Comparison of ENCODE assay signal across 1 cellular context in genomic region chr5:119532637-119533036, GRCh38.
TF ChIP-seq lines count a peak whose summit lies in the region.

No MANE protein-coding gene starts in this region.

TF ChIP-seq in K562, 482 proteins besides CTCF, POLR2A, EP300 and RAD21 (continued from another document):
- TF ChIP-seq BCLAF1 (IDR thresholded peaks at IDR 0.05; ENCODE audit: borderline replicate concordance in 1 of 2, control insufficient read depth in 1 of 2, low read depth in 2 of 2, low read length in 1 of 2) (no peak), CHAMP1 (IDR thresholded peaks at IDR 0.05) (0 out of 2 replicates have a peak, but pooled peaks have one; percentile 55), HDAC3 (IDR thresholded peaks at IDR 0.05; ENCODE audit: borderline replicate concordance, partially characterized antibody) (peak; percentile 47), NBN (IDR thresholded peaks at IDR 0.05; ENCODE audit: low read depth) (peak; percentile 22; the same call in 1 of the 2 replicates), MEIS2 (IDR thresholded peaks at IDR 0.05; ENCODE audit: partially characterized antibody) (peak; percentile 76), RFX1 (IDR thresholded peaks at IDR 0.05) (no peak; the same call in 1 of the 2 replicates), KHSRP (IDR thresholded peaks at IDR 0.05) (no peak), ZNF384 (IDR thresholded peaks at IDR 0.05; ENCODE audit: low read depth, low read length) (peak; percentile 73), CEBPB (tag; IDR thresholded peaks at IDR 0.05) (no peak), KDM1A (IDR thresholded peaks at IDR 0.05) (peak; percentile 60 to 63), ZBTB33 (CRISPR knock-in tag; IDR thresholded peaks at IDR 0.05) (no peak), TEAD4 (IDR thresholded peaks at IDR 0.05; ENCODE audit: low read length) (peak; percentile 74), TEAD4 (CRISPR knock-in tag; IDR thresholded peaks at IDR 0.05; ENCODE audit: borderline replicate concordance) (no peak), PBX2 (CRISPR knock-in tag; IDR thresholded peaks at IDR 0.05; ENCODE audit: low read depth) (no peak), PBX2 (tag; conservative IDR thresholded peaks at IDR 0.05; ENCODE audit: low read depth) (peak; percentile 47; the same call in 1 of the 2 replicates), VEZF1 (CRISPR knock-in tag; IDR thresholded peaks at IDR 0.05) (no peak), BRCA1 (IDR thresholded peaks at IDR 0.05) (no peak), BRCA1 (CRISPR knock-in tag; IDR thresholded peaks at IDR 0.05) (no peak), NR2C1 (IDR thresholded peaks at IDR 0.05) (no peak), NR2C1 (tag; IDR thresholded peaks at IDR 0.05) (no peak), CREB1 (IDR thresholded peaks at IDR 0.05) (peak; percentile 11; the same call in 1 of the 2 replicates), CREB1 (CRISPR knock-in tag; IDR thresholded peaks at IDR 0.05) (no peak), ZNF140 (CRISPR knock-in tag; IDR thresholded peaks at IDR 0.05) (no peak), NFIC (IDR thresholded peaks at IDR 0.05) (peak; percentile 22; the same call in 1 of the 2 replicates), EGR1 (conservative IDR thresholded peaks at IDR 0.05) (no peak), SMARCA4 (IDR thresholded peaks at IDR 0.05) (peak; percentile 83), ARID1B (IDR thresholded peaks at IDR 0.05) (peak; percentile 89), MEF2D (tag; conservative IDR thresholded peaks at IDR 0.05; ENCODE audit: low read depth) (peak; percentile 86), GTF2A2 (tag; IDR thresholded peaks at IDR 0.05) (no peak), TBL1XR1 (IDR thresholded peaks at IDR 0.05; ENCODE audit: low read length in 2 of 2) (peak in 1 of 2 experiments; percentile 35; a peak in 1 of 4 replicates), SMARCE1 (IDR thresholded peaks at IDR 0.05) (peak; percentile 78), ZNF280A (IDR thresholded peaks at IDR 0.05; ENCODE audit: low read depth, partially characterized antibody) (no peak), TOE1 (IDR thresholded peaks at IDR 0.05; ENCODE audit: borderline replicate concordance) (no peak), TOE1 (CRISPR knock-in tag; IDR thresholded peaks at IDR 0.05; ENCODE audit: borderline replicate concordance, low read depth) (no peak), SMARCC2 (IDR thresholded peaks at IDR 0.05; ENCODE audit: low read depth) (peak; percentile 46; the same call in 1 of the 2 replicates), FOXM1 (IDR thresholded peaks at IDR 0.05; ENCODE audit: low read depth) (peak; percentile 45; the same call in 1 of the 2 replicates), FOXM1 (CRISPR knock-in tag; IDR thresholded peaks at IDR 0.05; ENCODE audit: low read depth) (no peak), HDGF (IDR thresholded peaks at IDR 0.05) (no peak), ZC3H4 (CRISPR knock-in tag; IDR thresholded peaks at IDR 0.05; ENCODE audit: borderline replicate concordance) (no peak), ATF3 (IDR thresholded peaks at IDR 0.05) (no peak; the same call in 1 of the 2 replicates), ATF3 (CRISPR knock-in tag; conservative IDR thresholded peaks at IDR 0.05) (no peak), NCOR1 (IDR thresholded peaks at IDR 0.05) (peak; percentile 62), ETS2 (tag; IDR thresholded peaks at IDR 0.05; ENCODE audit: borderline replicate concordance, poor library complexity, severe bottlenecking) (no peak), THAP12 (CRISPR knock-in tag; IDR thresholded peaks at IDR 0.05) (no peak), MTA2 (IDR thresholded peaks at IDR 0.05; ENCODE audit: low read depth) (peak; percentile 63; the same call in 1 of the 2 replicates), FOSL1 (tag; conservative IDR thresholded peaks at IDR 0.05) (peak; percentile 73), CBFA2T3 (IDR thresholded peaks at IDR 0.05) (peak; percentile 84)
